21 cellular contexts compared by ENCODE assay signal in the genomic region with DNA sequence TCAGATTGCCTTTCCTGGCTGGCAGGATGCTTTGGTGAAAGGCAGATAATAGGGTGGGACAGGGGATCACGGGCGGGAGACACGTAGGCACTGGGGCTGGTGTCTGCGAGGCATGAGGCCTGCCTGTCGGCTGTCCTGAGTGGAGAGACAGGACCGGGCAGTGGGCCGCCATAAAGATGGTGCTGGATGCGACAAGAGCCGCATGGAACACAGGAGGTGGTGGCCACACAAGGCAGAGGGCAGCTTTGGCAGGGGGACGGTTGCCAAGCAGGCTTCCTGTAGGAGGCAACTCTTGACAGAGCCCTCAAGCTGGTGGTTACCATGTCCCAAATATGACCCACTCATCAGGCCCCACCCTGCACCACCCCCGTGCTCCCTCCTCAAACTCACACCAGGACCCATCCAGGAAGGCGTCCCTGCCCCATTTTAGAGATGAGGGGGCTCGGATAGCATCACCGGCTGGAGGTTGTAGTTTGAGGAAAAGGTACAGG.
"Had no signal": no experiment of that assay in that cellular context is flagged by ENCODE, and none has a peak within 500 bp of the region (broad histone marks: within the 10 kb centered on the region; RNA-seq: fewer than 3 reads in every experiment).

No MANE protein-coding gene starts in this region.

- H3K27ac ChIP-seq: Peyer's patch, RWPE1 had no signal

- H3K36me3 ChIP-seq: Peyer's patch had no signal

- DNase-seq: activated CD4-positive, alpha-beta T cell treated with anti-CD3 and anti-CD28 coated beads for 48 hours; activated CD4-positive, alpha-beta T cell treated with anti-CD3 and anti-CD28 coated beads, Interleukin-2, amount 50 U/mL, for 48 hours; activated CD4-positive, CD25-positive, alpha-beta regulatory T cell treated with anti-CD3 and anti-CD28 coated beads, Interleukin-2, amount 50 U/mL, for 72 hours; activated CD8-positive, alpha-beta memory T cell treated with anti-CD3 and anti-CD28 coated beads for 24 hours; activated effector memory CD4-positive, alpha-beta T cell treated with anti-CD3 and anti-CD28 coated beads, Interleukin-2, amount 50 U/mL, for 16 hours; activated naive CD4-positive, alpha-beta T cell treated with anti-CD3 and anti-CD28 coated beads for 36 hours; activated T-cell treated with anti-CD3 and anti-CD28 coated beads, Interleukin-2, amount 50 U/mL, for 4 hours; amygdala; KG1; NCI-H1092; NCI-H1417; NCI-H1930; NCI-H2171 treated with DMSO at 0.1 percent for 48 hours; NCI-H226; NCI-H526; NCI-H774; SHP77 treated with DMSO at 0.1 percent for 48 hours had no signal

- H3K4me3 ChIP-seq: Peyer's patch had no signal

- ATAC-seq: activated T-cell treated with anti-CD3 and anti-CD28 coated beads, Interleukin-2, amount 50 U/mL, for 4 hours; WTC11 had no signal

- H3K27me3 ChIP-seq: Peyer's patch had no signal

- FAIRE-seq: astrocyte had no signal

- H3K9me3 ChIP-seq: Peyer's patch had no signal
